In genomic region chr6:152118678-152119077, GRCh38 we compare ENCODE assay signal across 1 cellular context.
TF ChIP-seq lines count a peak whose summit lies in the region.

No MANE protein-coding gene starts in this region.

TF ChIP-seq in K562, 482 proteins besides CTCF, POLR2A, EP300 and RAD21 (continued from another document):
- no peak for TF ChIP-seq ZNF511 (CRISPR knock-in tag; IDR thresholded peaks at IDR 0.05)
- TF ChIP-seq ZBTB17 (CRISPR knock-in tag; IDR thresholded peaks at IDR 0.05) = no peak
- TF ChIP-seq ZNF583 (CRISPR knock-in tag; IDR thresholded peaks at IDR 0.05) = no peak
TF ChIP-seq in K562: peak in this region for 0.
